ENCODE assay signal across 1 cellular context in the genomic region with DNA sequence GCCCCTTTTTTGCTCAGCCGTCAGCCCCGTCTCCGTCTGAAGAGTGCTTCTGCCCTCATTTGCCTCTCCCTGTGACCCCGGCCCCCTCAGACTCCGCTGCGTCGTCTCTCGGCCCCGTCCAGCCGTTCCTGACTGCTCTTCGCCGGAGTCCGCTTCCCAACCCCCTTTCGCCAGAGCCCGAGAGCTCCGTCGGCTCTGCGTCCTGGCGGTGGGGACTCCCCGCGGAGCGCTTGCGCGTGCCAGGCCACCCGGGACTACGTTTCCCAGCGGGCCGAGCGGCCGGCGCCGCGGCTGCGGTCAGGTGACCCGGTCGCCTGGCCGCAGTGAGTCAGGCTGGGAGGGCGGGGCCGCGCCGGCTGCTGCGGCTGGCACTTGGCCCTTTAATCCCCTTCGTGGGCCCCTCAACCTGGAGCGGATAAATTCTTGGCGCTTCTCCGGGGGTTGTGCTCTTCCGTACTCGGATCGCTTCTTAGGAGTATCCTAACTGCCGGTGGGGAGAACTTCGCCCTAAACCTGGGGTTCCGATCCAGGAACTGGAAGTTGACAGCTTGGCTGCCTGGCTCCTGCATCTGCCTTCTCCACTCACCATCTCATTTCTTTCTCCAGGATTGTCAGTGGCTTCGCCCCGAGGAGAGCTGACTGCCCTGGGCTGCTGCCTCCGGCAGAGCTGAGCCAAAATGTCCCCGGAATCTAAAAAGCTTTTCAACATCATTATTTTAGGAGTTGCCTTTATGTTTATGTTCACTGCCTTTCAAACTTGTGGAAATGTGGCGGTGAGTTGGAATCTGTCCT.
TF ChIP-seq lines count a peak whose summit lies in the region.

A gene (plus strand): TSS at position 444 of the 792 bp plus-strand sequence. CDS start 234 bp downstream, at position 678.

TF ChIP-seq in WTC11, 78 proteins besides CTCF, POLR2A, EP300 and RAD21 (continued from another document):
- TF ChIP-seq, protein P1, sequence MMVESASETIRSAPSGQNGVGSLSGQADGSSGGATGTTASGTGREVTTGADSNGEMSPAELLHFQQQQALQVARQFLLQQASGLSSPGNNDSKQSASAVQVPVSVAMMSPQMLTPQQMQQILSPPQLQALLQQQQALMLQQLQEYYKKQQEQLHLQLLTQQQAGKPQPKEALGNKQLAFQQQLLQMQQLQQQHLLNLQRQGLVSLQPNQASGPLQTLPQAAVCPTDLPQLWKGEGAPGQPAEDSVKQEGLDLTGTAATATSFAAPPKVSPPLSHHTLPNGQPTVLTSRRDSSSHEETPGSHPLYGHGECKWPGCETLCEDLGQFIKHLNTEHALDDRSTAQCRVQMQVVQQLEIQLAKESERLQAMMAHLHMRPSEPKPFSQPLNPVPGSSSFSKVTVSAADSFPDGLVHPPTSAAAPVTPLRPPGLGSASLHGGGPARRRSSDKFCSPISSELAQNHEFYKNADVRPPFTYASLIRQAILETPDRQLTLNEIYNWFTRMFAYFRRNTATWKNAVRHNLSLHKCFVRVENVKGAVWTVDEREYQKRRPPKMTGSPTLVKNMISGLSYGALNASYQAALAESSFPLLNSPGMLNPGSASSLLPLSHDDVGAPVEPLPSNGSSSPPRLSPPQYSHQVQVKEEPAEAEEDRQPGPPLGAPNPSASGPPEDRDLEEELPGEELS (CRISPR knock-in tag; IDR thresholded peaks at IDR 0.05), result 0 out of 2 replicates have a peak, but pooled peaks have one; percentile 39
- TF ChIP-seq, protein P2, sequence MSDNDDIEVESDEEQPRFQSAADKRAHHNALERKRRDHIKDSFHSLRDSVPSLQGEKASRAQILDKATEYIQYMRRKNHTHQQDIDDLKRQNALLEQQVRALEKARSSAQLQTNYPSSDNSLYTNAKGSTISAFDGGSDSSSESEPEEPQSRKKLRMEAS (CRISPR knock-in tag; IDR thresholded peaks at IDR 0.05), result peak; percentile 82
- TF ChIP-seq FOXJ3 (CRISPR knock-in tag; IDR thresholded peaks at IDR 0.05; ENCODE audit: borderline replicate concordance) (no peak), ZNF416 (CRISPR knock-in tag; IDR thresholded peaks at IDR 0.05) (no peak), HMGA2 (CRISPR knock-in tag; IDR thresholded peaks at IDR 0.05) (no peak), GTF2I (CRISPR knock-in tag; conservative IDR thresholded peaks at IDR 0.05) (no peak), ETV6 (CRISPR knock-in tag; IDR thresholded peaks at IDR 0.05) (no peak; the same call in 1 of the 2 replicates), FOXK1 (CRISPR knock-in tag; IDR thresholded peaks at IDR 0.05) (peak; percentile 57; the same call in 1 of the 2 replicates), CREM (CRISPR knock-in tag; IDR thresholded peaks at IDR 0.05) (peak; percentile 5), GABPB1 (CRISPR knock-in tag; IDR thresholded peaks at IDR 0.05) (no peak; the same call in 1 of the 2 replicates), MYBL2 (CRISPR knock-in tag; IDR thresholded peaks at IDR 0.05) (no peak; the same call in 1 of the 2 replicates), NFE2L1 (CRISPR knock-in tag; IDR thresholded peaks at IDR 0.05) (peak; percentile 12; the same call in 1 of the 2 replicates)
- TF ChIP-seq, protein P3, sequence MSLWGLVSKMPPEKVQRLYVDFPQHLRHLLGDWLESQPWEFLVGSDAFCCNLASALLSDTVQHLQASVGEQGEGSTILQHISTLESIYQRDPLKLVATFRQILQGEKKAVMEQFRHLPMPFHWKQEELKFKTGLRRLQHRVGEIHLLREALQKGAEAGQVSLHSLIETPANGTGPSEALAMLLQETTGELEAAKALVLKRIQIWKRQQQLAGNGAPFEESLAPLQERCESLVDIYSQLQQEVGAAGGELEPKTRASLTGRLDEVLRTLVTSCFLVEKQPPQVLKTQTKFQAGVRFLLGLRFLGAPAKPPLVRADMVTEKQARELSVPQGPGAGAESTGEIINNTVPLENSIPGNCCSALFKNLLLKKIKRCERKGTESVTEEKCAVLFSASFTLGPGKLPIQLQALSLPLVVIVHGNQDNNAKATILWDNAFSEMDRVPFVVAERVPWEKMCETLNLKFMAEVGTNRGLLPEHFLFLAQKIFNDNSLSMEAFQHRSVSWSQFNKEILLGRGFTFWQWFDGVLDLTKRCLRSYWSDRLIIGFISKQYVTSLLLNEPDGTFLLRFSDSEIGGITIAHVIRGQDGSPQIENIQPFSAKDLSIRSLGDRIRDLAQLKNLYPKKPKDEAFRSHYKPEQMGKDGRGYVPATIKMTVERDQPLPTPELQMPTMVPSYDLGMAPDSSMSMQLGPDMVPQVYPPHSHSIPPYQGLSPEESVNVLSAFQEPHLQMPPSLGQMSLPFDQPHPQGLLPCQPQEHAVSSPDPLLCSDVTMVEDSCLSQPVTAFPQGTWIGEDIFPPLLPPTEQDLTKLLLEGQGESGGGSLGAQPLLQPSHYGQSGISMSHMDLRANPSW (CRISPR knock-in tag; conservative IDR thresholded peaks at IDR 0.05; ENCODE audit: low read depth), result no peak
- TF ChIP-seq, protein P4, sequence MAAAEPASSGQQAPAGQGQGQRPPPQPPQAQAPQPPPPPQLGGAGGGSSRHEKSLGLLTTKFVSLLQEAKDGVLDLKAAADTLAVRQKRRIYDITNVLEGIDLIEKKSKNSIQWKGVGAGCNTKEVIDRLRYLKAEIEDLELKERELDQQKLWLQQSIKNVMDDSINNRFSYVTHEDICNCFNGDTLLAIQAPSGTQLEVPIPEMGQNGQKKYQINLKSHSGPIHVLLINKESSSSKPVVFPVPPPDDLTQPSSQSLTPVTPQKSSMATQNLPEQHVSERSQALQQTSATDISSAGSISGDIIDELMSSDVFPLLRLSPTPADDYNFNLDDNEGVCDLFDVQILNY (CRISPR knock-in tag; IDR thresholded peaks at IDR 0.05), result no peak
- TF ChIP-seq, protein P5, sequence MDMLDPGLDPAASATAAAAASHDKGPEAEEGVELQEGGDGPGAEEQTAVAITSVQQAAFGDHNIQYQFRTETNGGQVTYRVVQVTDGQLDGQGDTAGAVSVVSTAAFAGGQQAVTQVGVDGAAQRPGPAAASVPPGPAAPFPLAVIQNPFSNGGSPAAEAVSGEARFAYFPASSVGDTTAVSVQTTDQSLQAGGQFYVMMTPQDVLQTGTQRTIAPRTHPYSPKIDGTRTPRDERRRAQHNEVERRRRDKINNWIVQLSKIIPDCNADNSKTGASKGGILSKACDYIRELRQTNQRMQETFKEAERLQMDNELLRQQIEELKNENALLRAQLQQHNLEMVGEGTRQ (CRISPR knock-in tag; IDR thresholded peaks at IDR 0.05), result peak; percentile 98
- TF ChIP-seq, protein P6, sequence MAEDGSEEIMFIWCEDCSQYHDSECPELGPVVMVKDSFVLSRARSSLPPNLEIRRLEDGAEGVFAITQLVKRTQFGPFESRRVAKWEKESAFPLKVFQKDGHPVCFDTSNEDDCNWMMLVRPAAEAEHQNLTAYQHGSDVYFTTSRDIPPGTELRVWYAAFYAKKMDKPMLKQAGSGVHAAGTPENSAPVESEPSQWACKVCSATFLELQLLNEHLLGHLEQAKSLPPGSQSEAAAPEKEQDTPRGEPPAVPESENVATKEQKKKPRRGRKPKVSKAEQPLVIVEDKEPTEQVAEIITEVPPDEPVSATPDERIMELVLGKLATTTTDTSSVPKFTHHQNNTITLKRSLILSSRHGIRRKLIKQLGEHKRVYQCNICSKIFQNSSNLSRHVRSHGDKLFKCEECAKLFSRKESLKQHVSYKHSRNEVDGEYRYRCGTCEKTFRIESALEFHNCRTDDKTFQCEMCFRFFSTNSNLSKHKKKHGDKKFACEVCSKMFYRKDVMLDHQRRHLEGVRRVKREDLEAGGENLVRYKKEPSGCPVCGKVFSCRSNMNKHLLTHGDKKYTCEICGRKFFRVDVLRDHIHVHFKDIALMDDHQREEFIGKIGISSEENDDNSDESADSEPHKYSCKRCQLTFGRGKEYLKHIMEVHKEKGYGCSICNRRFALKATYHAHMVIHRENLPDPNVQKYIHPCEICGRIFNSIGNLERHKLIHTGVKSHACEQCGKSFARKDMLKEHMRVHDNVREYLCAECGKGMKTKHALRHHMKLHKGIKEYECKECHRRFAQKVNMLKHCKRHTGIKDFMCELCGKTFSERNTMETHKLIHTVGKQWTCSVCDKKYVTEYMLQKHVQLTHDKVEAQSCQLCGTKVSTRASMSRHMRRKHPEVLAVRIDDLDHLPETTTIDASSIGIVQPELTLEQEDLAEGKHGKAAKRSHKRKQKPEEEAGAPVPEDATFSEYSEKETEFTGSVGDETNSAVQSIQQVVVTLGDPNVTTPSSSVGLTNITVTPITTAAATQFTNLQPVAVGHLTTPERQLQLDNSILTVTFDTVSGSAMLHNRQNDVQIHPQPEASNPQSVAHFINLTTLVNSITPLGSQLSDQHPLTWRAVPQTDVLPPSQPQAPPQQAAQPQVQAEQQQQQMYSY (CRISPR knock-in tag; IDR thresholded peaks at IDR 0.05), result 0 out of 2 replicates have a peak, but pooled peaks have one; percentile 16
- TF ChIP-seq, protein P7, sequence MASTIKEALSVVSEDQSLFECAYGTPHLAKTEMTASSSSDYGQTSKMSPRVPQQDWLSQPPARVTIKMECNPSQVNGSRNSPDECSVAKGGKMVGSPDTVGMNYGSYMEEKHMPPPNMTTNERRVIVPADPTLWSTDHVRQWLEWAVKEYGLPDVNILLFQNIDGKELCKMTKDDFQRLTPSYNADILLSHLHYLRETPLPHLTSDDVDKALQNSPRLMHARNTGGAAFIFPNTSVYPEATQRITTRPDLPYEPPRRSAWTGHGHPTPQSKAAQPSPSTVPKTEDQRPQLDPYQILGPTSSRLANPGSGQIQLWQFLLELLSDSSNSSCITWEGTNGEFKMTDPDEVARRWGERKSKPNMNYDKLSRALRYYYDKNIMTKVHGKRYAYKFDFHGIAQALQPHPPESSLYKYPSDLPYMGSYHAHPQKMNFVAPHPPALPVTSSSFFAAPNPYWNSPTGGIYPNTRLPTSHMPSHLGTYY (CRISPR knock-in tag; IDR thresholded peaks at IDR 0.05), result no peak
- TF ChIP-seq, protein P8, sequence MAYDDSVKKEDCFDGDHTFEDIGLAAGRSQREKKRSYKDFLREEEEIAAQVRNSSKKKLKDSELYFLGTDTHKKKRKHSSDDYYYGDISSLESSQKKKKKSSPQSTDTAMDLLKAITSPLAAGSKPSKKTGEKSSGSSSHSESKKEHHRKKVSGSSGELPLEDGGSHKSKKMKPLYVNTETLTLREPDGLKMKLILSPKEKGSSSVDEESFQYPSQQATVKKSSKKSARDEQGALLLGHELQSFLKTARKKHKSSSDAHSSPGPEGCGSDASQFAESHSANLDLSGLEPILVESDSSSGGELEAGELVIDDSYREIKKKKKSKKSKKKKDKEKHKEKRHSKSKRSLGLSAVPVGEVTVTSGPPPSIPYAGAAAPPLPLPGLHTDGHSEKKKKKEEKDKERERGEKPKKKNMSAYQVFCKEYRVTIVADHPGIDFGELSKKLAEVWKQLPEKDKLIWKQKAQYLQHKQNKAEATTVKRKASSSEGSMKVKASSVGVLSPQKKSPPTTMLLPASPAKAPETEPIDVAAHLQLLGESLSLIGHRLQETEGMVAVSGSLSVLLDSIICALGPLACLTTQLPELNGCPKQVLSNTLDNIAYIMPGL (CRISPR knock-in tag; IDR thresholded peaks at IDR 0.05), result peak; percentile 29
- TF ChIP-seq, protein P9, sequence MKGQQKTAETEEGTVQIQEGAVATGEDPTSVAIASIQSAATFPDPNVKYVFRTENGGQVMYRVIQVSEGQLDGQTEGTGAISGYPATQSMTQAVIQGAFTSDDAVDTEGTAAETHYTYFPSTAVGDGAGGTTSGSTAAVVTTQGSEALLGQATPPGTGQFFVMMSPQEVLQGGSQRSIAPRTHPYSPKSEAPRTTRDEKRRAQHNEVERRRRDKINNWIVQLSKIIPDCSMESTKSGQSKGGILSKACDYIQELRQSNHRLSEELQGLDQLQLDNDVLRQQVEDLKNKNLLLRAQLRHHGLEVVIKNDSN (CRISPR knock-in tag; IDR thresholded peaks at IDR 0.05), result peak; percentile 96
- TF ChIP-seq, protein P10, sequence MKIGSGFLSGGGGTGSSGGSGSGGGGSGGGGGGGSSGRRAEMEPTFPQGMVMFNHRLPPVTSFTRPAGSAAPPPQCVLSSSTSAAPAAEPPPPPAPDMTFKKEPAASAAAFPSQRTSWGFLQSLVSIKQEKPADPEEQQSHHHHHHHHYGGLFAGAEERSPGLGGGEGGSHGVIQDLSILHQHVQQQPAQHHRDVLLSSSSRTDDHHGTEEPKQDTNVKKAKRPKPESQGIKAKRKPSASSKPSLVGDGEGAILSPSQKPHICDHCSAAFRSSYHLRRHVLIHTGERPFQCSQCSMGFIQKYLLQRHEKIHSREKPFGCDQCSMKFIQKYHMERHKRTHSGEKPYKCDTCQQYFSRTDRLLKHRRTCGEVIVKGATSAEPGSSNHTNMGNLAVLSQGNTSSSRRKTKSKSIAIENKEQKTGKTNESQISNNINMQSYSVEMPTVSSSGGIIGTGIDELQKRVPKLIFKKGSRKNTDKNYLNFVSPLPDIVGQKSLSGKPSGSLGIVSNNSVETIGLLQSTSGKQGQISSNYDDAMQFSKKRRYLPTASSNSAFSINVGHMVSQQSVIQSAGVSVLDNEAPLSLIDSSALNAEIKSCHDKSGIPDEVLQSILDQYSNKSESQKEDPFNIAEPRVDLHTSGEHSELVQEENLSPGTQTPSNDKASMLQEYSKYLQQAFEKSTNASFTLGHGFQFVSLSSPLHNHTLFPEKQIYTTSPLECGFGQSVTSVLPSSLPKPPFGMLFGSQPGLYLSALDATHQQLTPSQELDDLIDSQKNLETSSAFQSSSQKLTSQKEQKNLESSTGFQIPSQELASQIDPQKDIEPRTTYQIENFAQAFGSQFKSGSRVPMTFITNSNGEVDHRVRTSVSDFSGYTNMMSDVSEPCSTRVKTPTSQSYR (CRISPR knock-in tag; IDR thresholded peaks at IDR 0.05), result no peak
- TF ChIP-seq, protein P11, sequence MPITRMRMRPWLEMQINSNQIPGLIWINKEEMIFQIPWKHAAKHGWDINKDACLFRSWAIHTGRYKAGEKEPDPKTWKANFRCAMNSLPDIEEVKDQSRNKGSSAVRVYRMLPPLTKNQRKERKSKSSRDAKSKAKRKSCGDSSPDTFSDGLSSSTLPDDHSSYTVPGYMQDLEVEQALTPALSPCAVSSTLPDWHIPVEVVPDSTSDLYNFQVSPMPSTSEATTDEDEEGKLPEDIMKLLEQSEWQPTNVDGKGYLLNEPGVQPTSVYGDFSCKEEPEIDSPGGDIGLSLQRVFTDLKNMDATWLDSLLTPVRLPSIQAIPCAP (CRISPR knock-in tag; IDR thresholded peaks at IDR 0.05), result no peak
